2 cellular contexts compared by ENCODE assay signal in genomic region chr1:6178751-6179563, GRCh38.
A peak's percentile ranks its signal among the peaks of the same experiment; 100 is the strongest.
TF ChIP-seq lines count a peak whose summit lies in the region.

No MANE protein-coding gene starts in this region.

TF ChIP-seq in GM23338, 12 proteins besides CTCF, POLR2A, EP300 and RAD21 (continued from another document):
- TF ChIP-seq ZNF462 (CRISPR knock-in tag; IDR thresholded peaks at IDR 0.05) (no peak), EZH2phosphoT487 (IDR thresholded peaks at IDR 0.05; ENCODE audit: unreplicated experiment) (peak; percentile 55), EZH2 (IDR thresholded peaks at IDR 0.05; ENCODE audit: low read depth, unreplicated experiment) (peak; percentile 61), ZNF114 (CRISPR knock-in tag; IDR thresholded peaks at IDR 0.05) (no peak), CREB1 (CRISPR knock-in tag; IDR thresholded peaks at IDR 0.05; ENCODE audit: low read depth) (no peak), ZNF331 (CRISPR knock-in tag; IDR thresholded peaks at IDR 0.05; ENCODE audit: low read depth) (no peak), ETS1 (IDR thresholded peaks at IDR 0.05) (no peak), POLR2AphosphoS5 (IDR thresholded peaks at IDR 0.05; ENCODE audit: low read depth) (no peak), JUNB (IDR thresholded peaks at IDR 0.05; ENCODE audit: unreplicated experiment) (no peak), NANOG (IDR thresholded peaks at IDR 0.05; ENCODE audit: borderline replicate concordance) (no peak), REST (IDR thresholded peaks at IDR 0.05; ENCODE audit: unreplicated experiment) (no peak)

TF ChIP-seq in SK-N-SH, 30 proteins besides CTCF, POLR2A, EP300 and RAD21 (continued from another document):
- TF ChIP-seq IRF3 (IDR thresholded peaks at IDR 0.05; ENCODE audit: low read depth, low read length) (no peak), RXRA (IDR thresholded peaks at IDR 0.05; ENCODE audit: borderline replicate concordance, low read depth) (no peak), FOSL2 (IDR thresholded peaks at IDR 0.05; ENCODE audit: borderline replicate concordance, low read depth) (no peak), NFIC (IDR thresholded peaks at IDR 0.05; ENCODE audit: borderline replicate concordance) (no peak)
